In genomic region chr7:101200504-101200861, GRCh38 we compare ENCODE assay signal across 34 cellular contexts. TPM values are rescaled to one million over a fixed set of nuclear protein-coding genes. Genes with fewer than 3 reads are reported as not detected.
DNase-seq lines count a peak whose midpoint lies in the region; ATAC-seq, FAIRE-seq and TF ChIP-seq lines count a peak whose summit lies in the region.
"Had no signal": no experiment of that assay in that cellular context is flagged by ENCODE, and none has a peak within 500 bp of the region (broad histone marks: within the 10 kb centered on the region; RNA-seq: fewer than 3 reads in every experiment).

No MANE protein-coding gene starts in this region.

- 30 to 65% (median 39%) methylated on average over 2 of the region's 2 CpGs for WGBS in small intestine, 3 donors

- H3K9me3 ChIP-seq in ES-I3 (ENCODE audit: control insufficient read depth, insufficient read depth, low read length) (no peaks in the 10 kb centered on the region), Peyer's patch (no peaks in the 10 kb centered on the region), small intestine (ENCODE audit: control insufficient read depth, low read depth) (no peaks in the 10 kb centered on the region)

- H3K4me1 ChIP-seq in ES-I3 (ENCODE audit: insufficient read depth, low read length) (peaks cover 6% of the 10 kb centered on the region; the same call in 1 of the 2 replicates), Peyer's patch (peaks cover 0 to 11% (median 4%) of the 10 kb centered on the region in 4 donors), small intestine (ENCODE audit: control insufficient read depth in 2 of 2, insufficient read depth in 1 of 2, low read depth in 1 of 2, low read length in 1 of 2) (no peaks in the 10 kb centered on the region)

- H3K9ac ChIP-seq in ES-I3 (ENCODE audit: low read depth, low read length): peak overlapping the region; percentile 54; the same call in 1 of the 2 replicates

- H3K4me3 ChIP-seq in Peyer's patch: peak overlapping the region in 3 of 4 donors; percentile 16 to 61 (median 54)
- peak overlapping the region in 1 of 2 donors; percentile 85 for H3K4me3 ChIP-seq in small intestine (ENCODE audit: low read depth in 1 of 2, low read length in 2 of 2)

- intact Hi-C loops in left colon (cut with DNase I, micrococcal nuclease): loop anchor here in 1 of 2 donors (10.0 kb wide), 1 partner anchor 64 kb away; no protein-coding TSS in a partner anchor

- no peak for TF ChIP-seq POLR2A in Peyer's patch (IDR thresholded peaks at IDR 0.05)

- TF ChIP-seq CTCF in Peyer's patch (IDR thresholded peaks at IDR 0.05): no peak

- H3K36me3 ChIP-seq in ES-I3 (ENCODE audit: insufficient read depth, low read length): no peaks in the 10 kb centered on the region
- H3K36me3 ChIP-seq in Peyer's patch: peaks cover 0 to 6% (median 0%) of the 10 kb centered on the region in 3 donors
- no peaks in the 10 kb centered on the region for H3K36me3 ChIP-seq in small intestine (ENCODE audit: control insufficient read depth in 2 of 2, insufficient read depth in 2 of 2, low read length in 2 of 2)

- ATAC-seq in left colon (peak; percentile 4), GM18873 (IDR thresholded peaks at IDR 0.05; ENCODE audit: low FRiP score, unreplicated experiment) (no peak), GM21367 (IDR thresholded peaks at IDR 0.05; ENCODE audit: unreplicated experiment) (no peak), HG03571 (IDR thresholded peaks at IDR 0.05; ENCODE audit: unreplicated experiment) (no peak)
- ATAC-seq: stimulated activated naive CD8-positive, alpha-beta T cell treated with anti-CD3 and anti-CD28 coated beads, Interleukin-15, amount 100 ng/mL, for 72 hours had no signal

- DNase-seq in Peyer's patch (peak in 1 of 3 donors; percentile 59), left colon (no peak), small intestine (peak; percentile 21), UCSD-AML1 (lab: John Stamatoyannopoulos, UW; ENCODE audit: unreplicated experiment) (no peak)
- DNase-seq: ACHN; activated CD4-positive, alpha-beta memory T cell treated with anti-CD3 and anti-CD28 coated beads, Interleukin-2, amount 10 ng/mL, durations not matched to agents 7 days and 5 days; activated CD4-positive, alpha-beta T cell treated with anti-CD3 and anti-CD28 coated beads for 1 hour; anterior cingulate cortex; COR-L47; DMS79; effector CD8-positive, alpha-beta T cell; glutamatergic neuron; mammary epithelial cell; NCI-H1105; NCI-H2029; NCI-H2227 treated with DMSO at 0.1 percent for 48 hours; NCI-H526 treated with DMSO at 0.1 percent for 48 hours; RPMI8226; stimulated activated naive CD8-positive, alpha-beta T cell treated with anti-CD3 and anti-CD28 coated beads, Interleukin-15, amount 100 ng/mL, for 72 hours had no signal

- no peak for FAIRE-seq in small intestine (lab: Jason Lieb, UNC)
- FAIRE-seq: bronchial epithelial cell, GM18507, TTC549 had no signal

- H3K27ac ChIP-seq in Peyer's patch (peak overlapping the region in 3 of 4 donors; percentile 75 to 94 (median 89)), small intestine (ENCODE audit: low read depth in 1 of 2, low read length in 1 of 2) (peak overlapping the region; percentile 85 to 92)

- H3K27me3 ChIP-seq in Peyer's patch (no peaks in the 10 kb centered on the region), small intestine (ENCODE audit: control insufficient read depth in 2 of 2, insufficient read depth in 2 of 2, low read length in 2 of 2) (peaks cover 0 to 9% of the 10 kb centered on the region in 2 donors)

RNA-seq across cellular contexts. Expression of gene MOGAT3, which starts 0.4 kb away (rescaled TPM):
- 100 to 1,000 TPM in 2 of 4 donors, 10 to 100 TPM in 1, not detected in 1; 91.4 to 195 (median 123) TPM for total RNA-seq in Peyer's patch
- 10 to 100 TPM; 43.1 to 62.4 TPM for total RNA-seq in left colon
- polyA plus RNA-seq in small intestine: 10 to 100 TPM; 15.4 to 63.3 (median 58.9) TPM
- total RNA-seq: activated CD4-positive, alpha-beta memory T cell treated with anti-CD3 and anti-CD28 coated beads, Interleukin-2, amount 10 ng/mL, durations not matched to agents 7 days and 5 days; activated T-helper 2 cell treated with anti-CD3 and anti-CD28 coated beads, Interferon-gamma antibody, Interleukin-2, Interleukin-4, amounts not matched to agents 10 μg/mL and 5 μg/mL and 100 μg/mL, durations not matched to agents 14 hours and 24 hours and 36 hours; bronchial epithelial cell; epithelial cell of proximal tubule; mammary epithelial cell; pulmonary artery endothelial cell; SK-MEL-5; T-helper 1 cell treated with Interleukin-12 subunit alpha and Interleukin-12 subunit beta and Interleukin-4 antibody, amounts not matched to agents 30 ng/mL and 1 ng/mL, for 36 hours had no signal
- polyA plus RNA-seq: BJ, IgD-negative memory B cell, mammary epithelial cell had no signal

RNA-seq across cellular contexts. Expression of gene PLOD3, which starts 16.9 kb away (rescaled TPM):
- 100 to 1,000 TPM in 2 of 4 donors, 10 to 100 TPM in 2; 62.7 to 103 (median 83.7) TPM for total RNA-seq in Peyer's patch
- 10 to 100 TPM; 81.9 to 85.9 TPM for total RNA-seq in left colon
- polyA plus RNA-seq in small intestine: 10 to 100 TPM; 54.8 to 67.0 (median 62.8) TPM

RNA-seq across cellular contexts. Expression of gene ZNHIT1, which starts 17.5 kb away (rescaled TPM):
- total RNA-seq in Peyer's patch (100 to 1,000 TPM in 2 of 4 donors, 10 to 100 TPM in 2; 37.1 to 142 (median 110) TPM), left colon (10 to 100 TPM; 85.3 to 92.9 TPM)
- 100 to 1,000 TPM; 118 to 240 (median 208) TPM for polyA plus RNA-seq in small intestine

RNA-seq across cellular contexts. Expression of gene NAT16, which starts 20.4 kb away (rescaled TPM):
- total RNA-seq in Peyer's patch (1 to 10 TPM in 1 of 4 donors, not detected in 3; 1.0 TPM), left colon (not detected)
- polyA plus RNA-seq in small intestine: under 1 TPM in 1 of 3 donors, not detected in 2; 0.04 TPM
- total RNA-seq: activated CD4-positive, alpha-beta memory T cell treated with anti-CD3 and anti-CD28 coated beads, Interleukin-2, amount 10 ng/mL, durations not matched to agents 7 days and 5 days; activated T-helper 2 cell treated with anti-CD3 and anti-CD28 coated beads, Interferon-gamma antibody, Interleukin-2, Interleukin-4, amounts not matched to agents 10 μg/mL and 5 μg/mL and 100 μg/mL, durations not matched to agents 14 hours and 24 hours and 36 hours; bronchial epithelial cell; mammary epithelial cell; pulmonary artery endothelial cell; T-helper 1 cell treated with Interleukin-12 subunit alpha and Interleukin-12 subunit beta and Interleukin-4 antibody, amounts not matched to agents 30 ng/mL and 1 ng/mL, for 36 hours had no signal
- polyA plus RNA-seq: IgD-negative memory B cell, mammary epithelial cell, thymus had no signal

RNA-seq across cellular contexts. Expression of gene VGF, which starts 35.1 kb away (rescaled TPM):
- total RNA-seq in Peyer's patch: under 1 TPM in 1 of 4 donors, not detected in 3; 0.94 TPM
- total RNA-seq in left colon: under 1 TPM; 0.40 to 0.73 TPM
- under 1 TPM in 1 of 3 donors, not detected in 2; 0.49 TPM for polyA plus RNA-seq in small intestine
- total RNA-seq: bronchial epithelial cell had no signal
- polyA plus RNA-seq: IgD-negative memory B cell had no signal
